26 cellular contexts compared by ENCODE assay signal in the genomic region with DNA sequence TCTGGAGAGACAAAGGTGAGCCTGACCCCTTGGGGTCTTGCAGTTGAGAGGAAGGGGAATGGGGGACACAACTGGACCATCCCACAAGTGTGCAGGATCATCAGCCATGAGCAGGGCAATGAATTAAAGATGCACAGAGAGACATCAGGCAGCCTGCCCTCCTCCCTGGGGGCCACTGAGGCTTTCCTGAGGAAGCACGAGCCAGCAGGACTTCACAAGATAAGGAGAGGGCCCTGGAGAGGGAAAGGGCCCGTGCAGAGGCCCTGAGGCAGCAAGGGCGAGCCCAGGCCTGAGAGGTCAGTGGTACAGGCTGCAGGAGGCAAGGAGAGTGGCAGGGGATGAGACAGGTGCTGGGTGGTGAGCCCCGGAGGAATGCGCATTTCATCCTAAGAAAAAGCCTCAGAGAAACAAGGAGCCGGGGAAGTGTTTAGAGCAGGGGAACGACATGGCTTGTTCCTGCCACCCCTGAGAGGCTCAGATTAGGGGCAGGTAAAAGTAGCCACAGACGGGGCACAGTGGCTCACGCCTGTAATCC. TPM values are rescaled to one million over a fixed set of nuclear protein-coding genes. Genes with fewer than 3 reads are reported as not detected.
A peak's percentile ranks its signal among the peaks of the same experiment; 100 is the strongest.
DNase-seq lines count a peak whose midpoint lies in the region; ATAC-seq and TF ChIP-seq lines count a peak whose summit lies in the region.
"Had no signal": no experiment of that assay in that cellular context is flagged by ENCODE, and none has a peak within 500 bp of the region (broad histone marks: within the 10 kb centered on the region; RNA-seq: fewer than 3 reads in every experiment).

No MANE protein-coding gene starts in this region.

- intact Hi-C loops in activated CD8-positive, alpha-beta T cell treated with anti-CD3 and anti-CD28 coated beads for 36 hours (cut with micrococcal nuclease), result loop anchor here (10.0 kb wide), 1 partner anchor 111 kb away; no protein-coding TSS in a partner anchor
- intact Hi-C loops in sigmoid colon (cut with DNase I), result no loop called here

- no peak overlapping the region for H2AFZ ChIP-seq in osteoblast (ENCODE audit: low read length)

- peaks cover 53% of the 10 kb centered on the region for H4K20me1 ChIP-seq in osteoblast (ENCODE audit: insufficient read depth, low read length)

- no peaks in the 10 kb centered on the region for H3K9me3 Mint-ChIP-seq in activated CD8-positive, alpha-beta T cell treated with anti-CD3 and anti-CD28 coated beads, Interleukin-2, amount 10 ng/mL, durations not matched to agents 7 days and 5 days (ENCODE audit: insufficient read depth)
- H3K9me3 Mint-ChIP-seq in activated CD8-positive, alpha-beta T cell treated with anti-CD3 and anti-CD28 coated beads for 36 hours, result no peaks in the 10 kb centered on the region
- H3K9me3 Mint-ChIP-seq in endothelial cell (ENCODE audit: unreplicated experiment), result no peaks in the 10 kb centered on the region
- H3K9me3 Mint-ChIP-seq: activated CD4-positive, alpha-beta memory T cell treated with anti-CD3 and anti-CD28 coated beads, Interleukin-2, amount 10 ng/mL, durations not matched to agents 7 days and 5 days; CD4-positive, CD25-positive, alpha-beta regulatory T cell; neural crest cell; stimulated activated naive B cell treated with anti-CD40 and anti-IgM and Interleukin-4, amounts not matched to agents 10 μg/mL and 1 μg/mL and 100 μg/mL, for 72 hours had no signal

- no peak for TF ChIP-seq EP300 in sigmoid colon (IDR thresholded peaks at IDR 0.05)

- no peaks in the 10 kb centered on the region for H3K9me3 ChIP-seq in NT2/D1 (ENCODE audit: insufficient read depth, low read length)
- no peaks in the 10 kb centered on the region for H3K9me3 ChIP-seq in osteoblast (ENCODE audit: low read depth, low read length)
- H3K9me3 ChIP-seq in sigmoid colon, result no peaks in the 10 kb centered on the region
- H3K9me3 ChIP-seq: right lobe of liver, testis had no signal

- no peaks in the 10 kb centered on the region for H3K27me3 Mint-ChIP-seq in activated CD8-positive, alpha-beta T cell treated with anti-CD3 and anti-CD28 coated beads, Interleukin-2, amount 10 ng/mL, durations not matched to agents 7 days and 5 days (ENCODE audit: low read depth)
- no peaks in the 10 kb centered on the region for H3K27me3 Mint-ChIP-seq in activated CD8-positive, alpha-beta T cell treated with anti-CD3 and anti-CD28 coated beads for 36 hours
- peaks cover 15% of the 10 kb centered on the region for H3K27me3 Mint-ChIP-seq in endothelial cell (ENCODE audit: unreplicated experiment)
- H3K27me3 Mint-ChIP-seq: activated CD4-positive, alpha-beta memory T cell treated with anti-CD3 and anti-CD28 coated beads, Interleukin-2, amount 10 ng/mL, durations not matched to agents 7 days and 5 days; CD4-positive, CD25-positive, alpha-beta regulatory T cell; progenitor cell of endocrine pancreas; stimulated activated naive B cell treated with anti-CD40 and anti-IgM and Interleukin-4, amounts not matched to agents 10 μg/mL and 1 μg/mL and 100 μg/mL, for 72 hours had no signal

- 89 to 91% methylated on average over 9 of the region's 9 CpGs for WGBS in sigmoid colon, 2 donors

- CTCF ChIA-PET in activated CD8-positive, alpha-beta T cell treated with anti-CD3 and anti-CD28 coated beads, Interleukin-2, amount 10 ng/mL, durations not matched to agents 7 days and 5 days (lab: Charles Lee), result no interaction called here
- CTCF ChIA-PET in activated CD8-positive, alpha-beta T cell treated with anti-CD3 and anti-CD28 coated beads for 36 hours (lab: Charles Lee), result interaction anchor here (3.7 to 6.4 kb wide), 2 partner anchors 11 to 21 kb away, joined by 43 to 95 read pairs; a partner anchor contains a TSS

- TF ChIP-seq CTCF in activated CD8-positive, alpha-beta T cell treated with anti-CD3 and anti-CD28 coated beads for 36 hours (IDR thresholded peaks at IDR 0.05), result no peak
- no peak for TF ChIP-seq CTCF in endothelial cell (IDR thresholded peaks at IDR 0.05; ENCODE audit: unreplicated experiment)
- TF ChIP-seq CTCF in osteoblast (IDR thresholded peaks at IDR 0.05; ENCODE audit: extremely low read depth, low read depth, low read length), result no peak
- TF ChIP-seq CTCF in sigmoid colon (IDR thresholded peaks at IDR 0.05), result no peak

- H3K4me3 ChIP-seq in NT2/D1 (ENCODE audit: insufficient read length, low read depth) (no peak overlapping the region), osteoblast (ENCODE audit: insufficient read depth, low read length) (no peak overlapping the region), sigmoid colon (no peak overlapping the region)
- H3K4me3 ChIP-seq: right lobe of liver, testis had no signal

- peaks cover 46% of the 10 kb centered on the region for H3K4me1 Mint-ChIP-seq in activated CD8-positive, alpha-beta T cell treated with anti-CD3 and anti-CD28 coated beads, Interleukin-2, amount 10 ng/mL, durations not matched to agents 7 days and 5 days (ENCODE audit: low read depth)
- peaks cover 11% of the 10 kb centered on the region for H3K4me1 Mint-ChIP-seq in activated CD8-positive, alpha-beta T cell treated with anti-CD3 and anti-CD28 coated beads for 36 hours (ENCODE audit: low read depth)
- H3K4me1 Mint-ChIP-seq in endothelial cell (ENCODE audit: unreplicated experiment), result peaks cover 23% of the 10 kb centered on the region

- H3K27me3 ChIP-seq in NT2/D1 (ENCODE audit: insufficient read depth, insufficient read length) (no peaks in the 10 kb centered on the region), osteoblast (ENCODE audit: insufficient read depth, low read length) (no peaks in the 10 kb centered on the region), sigmoid colon (no peaks in the 10 kb centered on the region)
- H3K27me3 ChIP-seq: brain microvascular endothelial cell, right lobe of liver, testis had no signal

- H3K4me2 ChIP-seq in osteoblast (ENCODE audit: insufficient read depth, low read length), result no peak overlapping the region

- no peak for ATAC-seq in activated CD8-positive, alpha-beta T cell treated with anti-CD3 and anti-CD28 coated beads, Interleukin-2, amount 10 ng/mL, durations not matched to agents 7 days and 5 days
- ATAC-seq in activated CD8-positive, alpha-beta T cell treated with anti-CD3 and anti-CD28 coated beads for 36 hours, result no peak
- no peak for ATAC-seq in HG02840 (IDR thresholded peaks at IDR 0.05; ENCODE audit: low FRiP score, unreplicated experiment)
- ATAC-seq: left ventricle myocardium superior; stimulated activated naive B cell treated with anti-CD40 and anti-IgM and Interleukin-4, amounts not matched to agents 10 μg/mL and 1 μg/mL and 100 μg/mL, for 72 hours had no signal

- POLR2A ChIA-PET in activated CD8-positive, alpha-beta T cell treated with anti-CD3 and anti-CD28 coated beads, Interleukin-2, amount 10 ng/mL, durations not matched to agents 7 days and 5 days (lab: Charles Lee), result no interaction called here
- POLR2A ChIA-PET in activated CD8-positive, alpha-beta T cell treated with anti-CD3 and anti-CD28 coated beads for 36 hours (lab: Charles Lee), result interaction anchor here (1.4 kb wide), 1 partner anchor 10 kb away, joined by 4 read pairs; no protein-coding TSS in a partner anchor

- peaks cover 96% of the 10 kb centered on the region for H3K36me3 ChIP-seq in NT2/D1 (ENCODE audit: insufficient read depth, insufficient read length, low read length)
- H3K36me3 ChIP-seq in osteoblast (ENCODE audit: insufficient read depth, low read length), result peaks cover 93% of the 10 kb centered on the region
- H3K36me3 ChIP-seq in sigmoid colon, result peaks cover 59 to 97% (median 88%) of the 10 kb centered on the region in 4 donors

- H3K9ac ChIP-seq in NT2/D1 (ENCODE audit: insufficient read length, low read depth), result peak overlapping the region; percentile 28

- DNase-seq in activated CD8-positive, alpha-beta T cell treated with anti-CD3 and anti-CD28 coated beads, Interleukin-2, amount 10 ng/mL, durations not matched to agents 7 days and 5 days, result no peak
- no peak for DNase-seq in activated CD8-positive, alpha-beta T cell treated with anti-CD3 and anti-CD28 coated beads for 36 hours
- DNase-seq in NT2/D1 (ENCODE audit: low read depth, low spot score) (no peak), endothelial cell (ENCODE audit: low spot score) (no peak), osteoblast (ENCODE audit: insufficient read length, low spot score, missing footprints) (peak; percentile 45), sigmoid colon (no peak), NCI-H1436 treated with DMSO at 0.1 percent for 48 hours (lab: John Stamatoyannopoulos, UW) (no peak)
- DNase-seq: 8988T; activated CD4-positive, alpha-beta memory T cell treated with anti-CD3 and anti-CD28 coated beads, Interleukin-2, amount 10 ng/mL, durations not matched to agents 7 days and 5 days; activated CD4-positive, CD25-positive, alpha-beta regulatory T cell treated with anti-CD3 and anti-CD28 coated beads, Interleukin-2, amount 50 U/mL, for 72 hours; activated gamma-delta T cell; brain microvascular endothelial cell; CD4-positive, CD25-positive, alpha-beta regulatory T cell; effector CD8-positive, alpha-beta T cell; erythroblast; IMR-90; islet precursor cell; left ventricle myocardium superior; NCI-H1092 treated with DMSO at 0.1 percent for 48 hours; NCI-H2029 treated with DMSO at 0.1 percent for 48 hours; stimulated activated naive B cell treated with anti-CD40 and anti-IgM and Interleukin-4, amounts not matched to agents 10 μg/mL and 1 μg/mL and 100 μg/mL, for 72 hours; testis had no signal

- no peak for TF ChIP-seq POLR2A in sigmoid colon (IDR thresholded peaks at IDR 0.05)

- peak overlapping the region; percentile 27 for H3K27ac Mint-ChIP-seq in activated CD8-positive, alpha-beta T cell treated with anti-CD3 and anti-CD28 coated beads, Interleukin-2, amount 10 ng/mL, durations not matched to agents 7 days and 5 days
- no peak overlapping the region for H3K27ac Mint-ChIP-seq in activated CD8-positive, alpha-beta T cell treated with anti-CD3 and anti-CD28 coated beads for 36 hours
- peak overlapping the region; percentile 61 for H3K27ac Mint-ChIP-seq in endothelial cell (ENCODE audit: unreplicated experiment)
- H3K27ac Mint-ChIP-seq: activated CD4-positive, alpha-beta memory T cell treated with anti-CD3 and anti-CD28 coated beads, Interleukin-2, amount 10 ng/mL, durations not matched to agents 7 days and 5 days; CD4-positive, CD25-positive, alpha-beta regulatory T cell; progenitor cell of endocrine pancreas; stimulated activated naive B cell treated with anti-CD40 and anti-IgM and Interleukin-4, amounts not matched to agents 10 μg/mL and 1 μg/mL and 100 μg/mL, for 72 hours had no signal

- H3K4me3 Mint-ChIP-seq in activated CD8-positive, alpha-beta T cell treated with anti-CD3 and anti-CD28 coated beads, Interleukin-2, amount 10 ng/mL, durations not matched to agents 7 days and 5 days, result no peak overlapping the region
- no peak overlapping the region for H3K4me3 Mint-ChIP-seq in activated CD8-positive, alpha-beta T cell treated with anti-CD3 and anti-CD28 coated beads for 36 hours
- peak overlapping the region; percentile 77 for H3K4me3 Mint-ChIP-seq in endothelial cell (ENCODE audit: unreplicated experiment)
- H3K4me3 Mint-ChIP-seq: activated CD4-positive, alpha-beta memory T cell treated with anti-CD3 and anti-CD28 coated beads, Interleukin-2, amount 10 ng/mL, durations not matched to agents 7 days and 5 days; CD4-positive, CD25-positive, alpha-beta regulatory T cell; neural crest cell; stimulated activated naive B cell treated with anti-CD40 and anti-IgM and Interleukin-4, amounts not matched to agents 10 μg/mL and 1 μg/mL and 100 μg/mL, for 72 hours had no signal

- H3K27ac ChIP-seq in osteoblast (ENCODE audit: low read depth, low read length), result no peak overlapping the region
- H3K27ac ChIP-seq in sigmoid colon, result no peak overlapping the region
- H3K27ac ChIP-seq: brain microvascular endothelial cell, right lobe of liver, testis had no signal

- H3K4me1 ChIP-seq in NT2/D1 (ENCODE audit: insufficient read depth, insufficient read length) (peaks cover 34% of the 10 kb centered on the region), osteoblast (ENCODE audit: insufficient read depth, low read length) (peaks cover 5% of the 10 kb centered on the region), sigmoid colon (peaks cover 0 to 19% (median 13%) of the 10 kb centered on the region in 4 donors)

- peaks cover 68% of the 10 kb centered on the region for H3K36me3 Mint-ChIP-seq in activated CD8-positive, alpha-beta T cell treated with anti-CD3 and anti-CD28 coated beads, Interleukin-2, amount 10 ng/mL, durations not matched to agents 7 days and 5 days (ENCODE audit: low read depth)
- H3K36me3 Mint-ChIP-seq in activated CD8-positive, alpha-beta T cell treated with anti-CD3 and anti-CD28 coated beads for 36 hours (ENCODE audit: low read depth), result peaks cover 50% of the 10 kb centered on the region
- peaks cover 31% of the 10 kb centered on the region for H3K36me3 Mint-ChIP-seq in endothelial cell (ENCODE audit: low read depth, unreplicated experiment)

- H3K79me2 ChIP-seq in osteoblast (ENCODE audit: insufficient read depth, low read length), result peaks cover 41% of the 10 kb centered on the region

RNA-seq across cellular contexts. Expression of a gene that starts 9.0 kb away (rescaled TPM):
- 100 to 1,000 TPM; 161 to 166 TPM for total RNA-seq in activated CD8-positive, alpha-beta T cell treated with anti-CD3 and anti-CD28 coated beads, Interleukin-2, amount 10 ng/mL, durations not matched to agents 7 days and 5 days
- total RNA-seq in activated CD8-positive, alpha-beta T cell treated with anti-CD3 and anti-CD28 coated beads for 36 hours, result 10 to 100 TPM; 81.1 to 86.0 TPM
- total RNA-seq in endothelial cell (ENCODE audit: unreplicated experiment), result 132 TPM
- 9.0 and 9.4 TPM in 2 replicates for total RNA-seq in osteoblast
- total RNA-seq in sigmoid colon, result 10 to 100 TPM; 14.7 to 33.8 (median 16.7) TPM
- polyA plus RNA-seq in sigmoid colon, result 10 to 100 TPM; 18.6 to 51.7 (median 32.6) TPM

RNA-seq across cellular contexts. Expression of a gene that starts 19.9 kb away (rescaled TPM):
- 10 to 100 TPM; 15.3 to 18.4 TPM for total RNA-seq in activated CD8-positive, alpha-beta T cell treated with anti-CD3 and anti-CD28 coated beads, Interleukin-2, amount 10 ng/mL, durations not matched to agents 7 days and 5 days
- 10 to 100 TPM in 1 of 2 experiments, 1 to 10 TPM in 1; 7.7 to 10.1 TPM for total RNA-seq in activated CD8-positive, alpha-beta T cell treated with anti-CD3 and anti-CD28 coated beads for 36 hours
- total RNA-seq in endothelial cell (ENCODE audit: unreplicated experiment) (22.7 TPM), osteoblast (18.0 and 18.5 TPM in 2 replicates), sigmoid colon (10 to 100 TPM; 15.0 to 31.0 (median 15.7) TPM)
- 10 to 100 TPM in 1 of 3 donors, 1 to 10 TPM in 2; 1.4 to 11.9 (median 3.6) TPM for polyA plus RNA-seq in sigmoid colon

RNA-seq across cellular contexts. Expression of a gene that starts 20.3 kb away (rescaled TPM):
- 10 to 100 TPM; 79.6 to 90.2 TPM for total RNA-seq in activated CD8-positive, alpha-beta T cell treated with anti-CD3 and anti-CD28 coated beads, Interleukin-2, amount 10 ng/mL, durations not matched to agents 7 days and 5 days
- 10 to 100 TPM; 52.5 to 63.5 TPM for total RNA-seq in activated CD8-positive, alpha-beta T cell treated with anti-CD3 and anti-CD28 coated beads for 36 hours
- 111 TPM for total RNA-seq in endothelial cell (ENCODE audit: unreplicated experiment)
- 56.3 and 56.5 TPM in 2 replicates for total RNA-seq in osteoblast
- 10 to 100 TPM; 42.5 to 62.6 (median 49.7) TPM for total RNA-seq in sigmoid colon
- polyA plus RNA-seq in sigmoid colon, result 10 to 100 TPM; 45.0 to 63.4 (median 51.8) TPM
